1 cellular context compared by ENCODE assay signal in genomic region chr3:172138792-172139507, GRCh38.
TF ChIP-seq lines count a peak whose summit lies in the region.

No MANE protein-coding gene starts in this region.

TF ChIP-seq in IMR-90, 13 proteins besides CTCF, POLR2A, EP300 and RAD21 (continued from another document):
- TF ChIP-seq ELK1 (IDR thresholded peaks at IDR 0.05; ENCODE audit: borderline replicate concordance, low read depth, low read length) (no peak), RCOR1 (IDR thresholded peaks at IDR 0.05; ENCODE audit: insufficient replicate concordance, low read length) (no peak), MAZ (IDR thresholded peaks at IDR 0.05; ENCODE audit: borderline replicate concordance, low read depth, low read length) (0 out of 2 replicates have a peak, but pooled peaks have one; percentile 7), MXI1 (IDR thresholded peaks at IDR 0.05; ENCODE audit: borderline replicate concordance, low read depth, low read length) (no peak)
